20 cellular contexts compared by ENCODE assay signal in the genomic region with DNA sequence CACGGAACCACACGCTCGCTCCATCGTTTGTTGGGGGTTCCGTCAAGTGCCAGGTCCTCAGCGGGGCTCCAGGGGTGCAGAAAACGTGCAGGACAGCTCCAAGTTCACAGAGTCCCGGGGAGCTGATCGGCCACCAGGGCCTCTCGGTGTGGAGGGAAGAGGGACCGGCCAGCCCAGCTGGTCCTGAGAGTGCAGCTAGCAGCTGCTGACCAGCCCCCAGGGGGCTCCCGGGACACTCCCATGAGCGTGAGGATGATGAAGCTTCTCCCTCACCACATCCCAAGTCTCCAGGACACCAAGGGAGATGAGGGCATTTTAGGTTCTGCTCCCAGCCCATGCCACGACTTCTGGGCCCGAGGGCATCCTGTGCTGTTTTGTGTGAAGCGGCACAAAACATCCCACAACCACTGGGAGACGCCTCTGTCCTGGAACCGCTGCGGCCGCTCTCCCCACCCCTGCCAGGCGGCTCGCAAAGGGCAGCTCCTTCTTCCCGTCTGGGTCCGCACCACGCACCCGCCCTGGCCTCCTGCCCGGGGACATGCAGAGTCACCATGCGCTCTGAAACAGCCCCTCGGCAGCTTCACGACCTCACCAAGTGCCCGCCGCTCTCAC.
"Had no signal": no experiment of that assay in that cellular context is flagged by ENCODE, and none has a peak within 500 bp of the region (broad histone marks: within the 10 kb centered on the region; RNA-seq: fewer than 3 reads in every experiment).

No MANE protein-coding gene starts in this region.

- H3K9me3 ChIP-seq: left lung, right lobe of liver had no signal

- DNase-seq: activated CD4-positive, alpha-beta T cell treated with anti-CD3 and anti-CD28 coated beads, Interleukin-2, amount 10 ng/mL, durations not matched to agents 7 days and 5 days; activated CD4-positive, CD25-positive, alpha-beta regulatory T cell treated with anti-CD3 and anti-CD28 coated beads, Interleukin-2, amount 50 U/mL, for 72 hours; activated CD8-positive, alpha-beta memory T cell treated with anti-CD3 and anti-CD28 coated beads, Interleukin-2, amount 10 ng/mL, durations not matched to agents 7 days and 5 days; activated CD8-positive, alpha-beta T cell treated with anti-CD3 and anti-CD28 coated beads for 36 hours; activated effector memory CD4-positive, alpha-beta T cell treated with anti-CD3 and anti-CD28 coated beads, Interleukin-2, amount 50 U/mL, for 16 hours; activated naive CD4-positive, alpha-beta T cell treated with anti-CD3 and anti-CD28 coated beads, Interleukin-2, amount 10 ng/mL, durations not matched to agents 7 days and 5 days; activated T-cell treated with anti-CD3 and anti-CD28 coated beads for 4 hours; amygdala; cortex of kidney; endodermal cell; erythroblast; foreskin fibroblast; immature natural killer cell; kidney glomerular epithelial cell; left lung had no signal

- H3K4me1 Mint-ChIP-seq: activated CD4-positive, alpha-beta T cell treated with anti-CD3 and anti-CD28 coated beads, Interleukin-2, amount 10 ng/mL, durations not matched to agents 7 days and 5 days; activated CD8-positive, alpha-beta memory T cell treated with anti-CD3 and anti-CD28 coated beads, Interleukin-2, amount 10 ng/mL, durations not matched to agents 7 days and 5 days; activated naive CD4-positive, alpha-beta T cell treated with anti-CD3 and anti-CD28 coated beads, Interleukin-2, amount 10 ng/mL, durations not matched to agents 7 days and 5 days; immature natural killer cell; nephron had no signal

- H3K4me3 ChIP-seq: cardiac muscle cell, left lung, right lobe of liver had no signal

- ATAC-seq: activated CD8-positive, alpha-beta memory T cell treated with anti-CD3 and anti-CD28 coated beads, Interleukin-2, amount 10 ng/mL, durations not matched to agents 7 days and 5 days; activated CD8-positive, alpha-beta T cell treated with anti-CD3 and anti-CD28 coated beads for 36 hours; left lung; right lobe of liver had no signal

- H3K36me3 ChIP-seq: cardiac muscle cell, left lung, right lobe of liver had no signal

- H3K27ac Mint-ChIP-seq: activated CD4-positive, alpha-beta T cell treated with anti-CD3 and anti-CD28 coated beads, Interleukin-2, amount 10 ng/mL, durations not matched to agents 7 days and 5 days; activated CD8-positive, alpha-beta memory T cell treated with anti-CD3 and anti-CD28 coated beads, Interleukin-2, amount 10 ng/mL, durations not matched to agents 7 days and 5 days; activated CD8-positive, alpha-beta T cell treated with anti-CD3 and anti-CD28 coated beads for 36 hours; activated naive CD4-positive, alpha-beta T cell treated with anti-CD3 and anti-CD28 coated beads, Interleukin-2, amount 10 ng/mL, durations not matched to agents 7 days and 5 days; endodermal cell; immature natural killer cell; nephron; stimulated activated naive CD8-positive, alpha-beta T cell treated with anti-CD3 and anti-CD28 coated beads, Interleukin-15, Interleukin-2, amounts not matched to agents 100 ng/mL and 50 ng/mL, for 24 hours; type B pancreatic cell had no signal

- H3K9me3 Mint-ChIP-seq: activated CD4-positive, alpha-beta T cell treated with anti-CD3 and anti-CD28 coated beads, Interleukin-2, amount 10 ng/mL, durations not matched to agents 7 days and 5 days; activated CD8-positive, alpha-beta T cell treated with anti-CD3 and anti-CD28 coated beads for 36 hours; activated naive CD4-positive, alpha-beta T cell treated with anti-CD3 and anti-CD28 coated beads, Interleukin-2, amount 10 ng/mL, durations not matched to agents 7 days and 5 days; endodermal cell; immature natural killer cell; nephron; stimulated activated naive CD8-positive, alpha-beta T cell treated with anti-CD3 and anti-CD28 coated beads, Interleukin-15, Interleukin-2, amounts not matched to agents 100 ng/mL and 50 ng/mL, for 24 hours; type B pancreatic cell had no signal

- H3K27me3 ChIP-seq: cardiac muscle cell, right lobe of liver had no signal

- H3K27ac ChIP-seq: left lung, right lobe of liver had no signal

- H3K4me3 Mint-ChIP-seq: activated CD4-positive, alpha-beta T cell treated with anti-CD3 and anti-CD28 coated beads, Interleukin-2, amount 10 ng/mL, durations not matched to agents 7 days and 5 days; activated CD8-positive, alpha-beta memory T cell treated with anti-CD3 and anti-CD28 coated beads, Interleukin-2, amount 10 ng/mL, durations not matched to agents 7 days and 5 days; activated CD8-positive, alpha-beta T cell treated with anti-CD3 and anti-CD28 coated beads for 36 hours; activated naive CD4-positive, alpha-beta T cell treated with anti-CD3 and anti-CD28 coated beads, Interleukin-2, amount 10 ng/mL, durations not matched to agents 7 days and 5 days; endodermal cell; immature natural killer cell; nephron; stimulated activated naive CD8-positive, alpha-beta T cell treated with anti-CD3 and anti-CD28 coated beads, Interleukin-15, Interleukin-2, amounts not matched to agents 100 ng/mL and 50 ng/mL, for 24 hours; type B pancreatic cell had no signal

- H3K4me1 ChIP-seq: left lung, right lobe of liver had no signal

- H3K36me3 Mint-ChIP-seq: activated CD8-positive, alpha-beta memory T cell treated with anti-CD3 and anti-CD28 coated beads, Interleukin-2, amount 10 ng/mL, durations not matched to agents 7 days and 5 days; activated naive CD4-positive, alpha-beta T cell treated with anti-CD3 and anti-CD28 coated beads, Interleukin-2, amount 10 ng/mL, durations not matched to agents 7 days and 5 days; immature natural killer cell; type B pancreatic cell had no signal
